In the genomic region with DNA sequence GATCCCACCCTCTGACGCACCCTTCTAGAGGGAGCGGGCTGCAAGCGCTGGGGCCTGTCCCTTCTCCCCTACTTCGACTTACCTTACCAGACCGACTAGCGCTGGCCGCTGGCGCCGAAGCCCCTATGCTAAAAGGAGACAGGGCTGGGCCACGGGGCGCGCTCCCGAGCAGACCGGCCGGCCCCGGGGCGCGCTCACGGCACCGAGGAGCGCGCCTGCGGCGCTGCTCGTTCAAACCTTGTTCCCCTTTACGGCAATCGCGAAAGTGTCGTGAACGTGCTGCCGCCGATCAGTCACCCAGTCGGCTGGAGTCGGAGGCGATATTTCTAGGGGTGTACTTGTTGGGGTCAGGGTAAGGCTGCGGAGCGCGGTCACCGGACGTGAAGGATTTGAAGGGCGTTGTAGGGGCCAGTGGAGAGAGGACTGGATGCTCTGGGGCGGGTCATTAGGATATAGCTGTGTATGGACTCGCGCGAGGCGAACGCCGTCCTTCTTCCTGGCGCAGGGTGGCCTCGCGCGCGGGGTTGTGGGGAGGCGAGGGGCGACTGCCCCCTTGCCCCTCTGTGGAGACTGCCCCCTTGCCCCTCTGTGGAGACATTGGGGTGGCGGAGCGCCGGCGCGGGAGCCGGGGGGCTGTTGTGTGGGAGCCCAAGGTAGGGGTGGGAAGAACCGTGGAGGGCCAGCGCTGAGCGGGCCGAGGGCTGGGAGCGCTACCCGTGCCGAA, we compare ENCODE assay signal across 8 cellular contexts. TPM values are rescaled to one million over a fixed set of nuclear protein-coding genes. Genes with fewer than 3 reads are reported as not detected.
DNase-seq lines count a peak whose midpoint lies in the region; ATAC-seq lines count a peak whose summit lies in the region.

Gene CEPT1 (plus strand): TSS at position 268 of the 724 bp plus-strand sequence. CDS start 7,492 bp downstream, outside the sequence.
Gene DRAM2 (minus strand): TSS at position 138 of the 724 bp plus-strand sequence. CDS start 8,539 bp downstream, outside the sequence.

- H3K36me3 Mint-ChIP-seq in activated T-helper 17 cell treated with anti-CD3 and anti-CD28 coated beads, Interleukin-2, amount 50 U/mL, for 72 hours (ENCODE audit: low read depth) = peaks cover 47% of the 10 kb centered on the region
- H3K36me3 Mint-ChIP-seq in naive thymus-derived CD8-positive, alpha-beta T cell = peaks cover 0 to 28% (median 6%) of the 10 kb centered on the region in 3 donors
- peaks cover 21 to 27% of the 10 kb centered on the region in 2 donors for H3K36me3 Mint-ChIP-seq in stimulated activated naive B cell treated with anti-CD40 and anti-IgM and Interleukin-4, amounts not matched to agents 10 μg/mL and 1 μg/mL and 100 μg/mL, for 72 hours

- peaks cover 12% of the 10 kb centered on the region for H3K4me1 Mint-ChIP-seq in activated T-helper 17 cell treated with anti-CD3 and anti-CD28 coated beads, Interleukin-2, amount 50 U/mL, for 72 hours
- peaks cover 20 to 73% (median 53%) of the 10 kb centered on the region in 4 donors for H3K4me1 Mint-ChIP-seq in naive thymus-derived CD8-positive, alpha-beta T cell
- H3K4me1 Mint-ChIP-seq in stimulated activated naive B cell treated with anti-CD40 and anti-IgM and Interleukin-4, amounts not matched to agents 10 μg/mL and 1 μg/mL and 100 μg/mL, for 72 hours = peaks cover 30 to 58% of the 10 kb centered on the region in 2 donors

- DNase-seq in Daoy (ENCODE audit: low read depth) (peak; percentile 99), GOT3 (lab: John Stamatoyannopoulos, UW) (peak; percentile 42), LHCN-M2 (ENCODE audit: low read depth) (peak; percentile 94), RPMI7951 (ENCODE audit: low read depth) (peak; percentile 96), fibroblast of peridontal ligament (ENCODE audit: extremely low read depth) (peak; percentile 93)
- DNase-seq in naive thymus-derived CD8-positive, alpha-beta T cell = peak; percentile 86 to 94 (median 92)
- DNase-seq in stimulated activated naive B cell treated with anti-CD40 and anti-IgM and Interleukin-4, amounts not matched to agents 10 μg/mL and 1 μg/mL and 100 μg/mL, for 72 hours = peak; percentile 95

- peak; percentile 70 for ATAC-seq in activated T-helper 17 cell treated with anti-CD3 and anti-CD28 coated beads, Interleukin-2, amount 50 U/mL, for 72 hours (replicated peaks)
- ATAC-seq in naive thymus-derived CD8-positive, alpha-beta T cell = peak; percentile 69 to 73
- peak; percentile 84 to 88 for ATAC-seq in stimulated activated naive B cell treated with anti-CD40 and anti-IgM and Interleukin-4, amounts not matched to agents 10 μg/mL and 1 μg/mL and 100 μg/mL, for 72 hours (replicated peaks)

- H3K9me3 Mint-ChIP-seq in activated T-helper 17 cell treated with anti-CD3 and anti-CD28 coated beads, Interleukin-2, amount 50 U/mL, for 72 hours = no peaks in the 10 kb centered on the region
- no peaks in the 10 kb centered on the region for H3K9me3 Mint-ChIP-seq in naive thymus-derived CD8-positive, alpha-beta T cell
- no peaks in the 10 kb centered on the region for H3K9me3 Mint-ChIP-seq in stimulated activated naive B cell treated with anti-CD40 and anti-IgM and Interleukin-4, amounts not matched to agents 10 μg/mL and 1 μg/mL and 100 μg/mL, for 72 hours

- H3K27me3 Mint-ChIP-seq in activated T-helper 17 cell treated with anti-CD3 and anti-CD28 coated beads, Interleukin-2, amount 50 U/mL, for 72 hours = no peaks in the 10 kb centered on the region
- H3K27me3 Mint-ChIP-seq in naive thymus-derived CD8-positive, alpha-beta T cell = no peaks in the 10 kb centered on the region
- no peaks in the 10 kb centered on the region for H3K27me3 Mint-ChIP-seq in stimulated activated naive B cell treated with anti-CD40 and anti-IgM and Interleukin-4, amounts not matched to agents 10 μg/mL and 1 μg/mL and 100 μg/mL, for 72 hours

- H3K4me3 Mint-ChIP-seq in activated T-helper 17 cell treated with anti-CD3 and anti-CD28 coated beads, Interleukin-2, amount 50 U/mL, for 72 hours = peak within 1 kb of the TSS; percentile 89
- H3K4me3 Mint-ChIP-seq in naive thymus-derived CD8-positive, alpha-beta T cell = peak within 1 kb of the TSS; percentile 91 to 100 (median 100)
- peak within 1 kb of the TSS; percentile 90 to 97 for H3K4me3 Mint-ChIP-seq in stimulated activated naive B cell treated with anti-CD40 and anti-IgM and Interleukin-4, amounts not matched to agents 10 μg/mL and 1 μg/mL and 100 μg/mL, for 72 hours

- H3K27ac Mint-ChIP-seq in activated T-helper 17 cell treated with anti-CD3 and anti-CD28 coated beads, Interleukin-2, amount 50 U/mL, for 72 hours = peak within 1 kb of the TSS; percentile 94
- peak within 1 kb of the TSS; percentile 96 to 100 (median 98) for H3K27ac Mint-ChIP-seq in naive thymus-derived CD8-positive, alpha-beta T cell
- peak within 1 kb of the TSS; percentile 96 for H3K27ac Mint-ChIP-seq in stimulated activated naive B cell treated with anti-CD40 and anti-IgM and Interleukin-4, amounts not matched to agents 10 μg/mL and 1 μg/mL and 100 μg/mL, for 72 hours

- POLR2A ChIA-PET in naive thymus-derived CD8-positive, alpha-beta T cell (lab: Charles Lee) = interaction anchor here (0.7 to 4.8 kb wide), 17 partner anchors 9 to 265 kb away, joined by 3 to 22 read pairs (median 9); no protein-coding TSS in a partner anchor

RNA-seq across cellular contexts. Expression of gene CEPT1, which starts in this region (rescaled TPM):
- total RNA-seq in Daoy (2014; rRNA removed; shearing (Covaris generic)) = 36.5 and 36.7 TPM in 2 replicates
- total RNA-seq in LHCN-M2 (2014; rRNA removed) = 28.8 and 31.2 TPM in 2 replicates
- 10.1 TPM for polyA plus RNA-seq in LHCN-M2 (2012)
- total RNA-seq in RPMI7951 (2014; rRNA removed; shearing (Covaris generic)) = 34.4 and 38.7 TPM in 2 replicates
- 10 to 100 TPM; 31.3 to 31.4 TPM for total RNA-seq in activated T-helper 17 cell treated with anti-CD3 and anti-CD28 coated beads, Interleukin-2, amount 50 U/mL, for 72 hours
- total RNA-seq in naive thymus-derived CD8-positive, alpha-beta T cell = 10 to 100 TPM; 55.9 to 59.9 TPM
- polyA plus RNA-seq in naive thymus-derived CD8-positive, alpha-beta T cell = 10 to 100 TPM; 18.0 to 28.6 (median 27.2) TPM

RNA-seq across cellular contexts. Expression of gene DRAM2, which starts in this region (rescaled TPM):
- total RNA-seq in Daoy (2014; rRNA removed; shearing (Covaris generic)) = 36.7 and 49.8 TPM in 2 replicates
- total RNA-seq in LHCN-M2 (2014; rRNA removed) = 31.9 and 49.5 TPM in 2 replicates
- polyA plus RNA-seq in LHCN-M2 (2012) = 19.7 TPM
- total RNA-seq in RPMI7951 (2014; rRNA removed; shearing (Covaris generic)) = 57.0 and 60.2 TPM in 2 replicates
- total RNA-seq in activated T-helper 17 cell treated with anti-CD3 and anti-CD28 coated beads, Interleukin-2, amount 50 U/mL, for 72 hours = 10 to 100 TPM; 20.6 to 27.2 TPM
- 10 to 100 TPM; 50.5 to 51.3 TPM for total RNA-seq in naive thymus-derived CD8-positive, alpha-beta T cell
- 10 to 100 TPM; 84.3 to 95.3 (median 91.2) TPM for polyA plus RNA-seq in naive thymus-derived CD8-positive, alpha-beta T cell

Comparison
In these comparisons a context has a peak if more than half of its experiments do, and no peak if none do; other contexts are left out.
1. Peak in every context shown above with its lines: DNase-seq and ATAC-seq.
2. DNase-seq: peak in every context shown above with its lines; median percentile 99 in Daoy; 96 in RPMI7951; 95 in stimulated activated naive B cell treated with anti-CD40 and anti-IgM and Interleukin-4, amounts not matched to agents 10 μg/mL and 1 μg/mL and 100 μg/mL, for 72 hours; 94 in LHCN-M2; 93 in fibroblast of peridontal ligament; 92 in naive thymus-derived CD8-positive, alpha-beta T cell; 42 in GOT3.